10 cellular contexts compared by ENCODE assay signal in genomic region chr2:233060500-233061006, GRCh38. TPM values are rescaled to one million over a fixed set of nuclear protein-coding genes. Genes with fewer than 3 reads are reported as not detected.
A peak's percentile ranks its signal among the peaks of the same experiment; 100 is the strongest.
DNase-seq lines count a peak whose midpoint lies in the region; ATAC-seq and TF ChIP-seq lines count a peak whose summit lies in the region.
"Had no signal": no experiment of that assay in that cellular context is flagged by ENCODE, and none has a peak within 500 bp of the region (broad histone marks: within the 10 kb centered on the region; RNA-seq: fewer than 3 reads in every experiment).

No MANE protein-coding gene starts in this region.

- no peak for TF ChIP-seq EP300 in transverse colon (IDR thresholded peaks at IDR 0.05; ENCODE audit: low read depth)

- H3K9me3 ChIP-seq in mononuclear cell (ENCODE audit: low read depth, low read length): no peaks in the 10 kb centered on the region
- H3K9me3 ChIP-seq in transverse colon: no peaks in the 10 kb centered on the region

- no peak for TF ChIP-seq CTCF in transverse colon (IDR thresholded peaks at IDR 0.05)

- no peak for DNase-seq in activated T-cell treated with anti-CD3 and anti-CD28 coated beads, Interleukin-2, amount 50 U/mL, for 72 hours
- DNase-seq in activated T-cell treated with anti-CD3 and anti-CD28 coated beads, Interleukin-2, amount 50 U/mL, for 48 hours: no peak
- DNase-seq in transverse colon (no peak), NCI-H524 treated with DMSO at 0.1 percent for 48 hours (lab: John Stamatoyannopoulos, UW) (no peak), NCI-H2196 (lab: John Stamatoyannopoulos, UW; ENCODE audit: unreplicated experiment) (no peak), NCI-H345 treated with DMSO at 0.1 percent for 48 hours (lab: John Stamatoyannopoulos, UW; ENCODE audit: unreplicated experiment) (no peak)
- DNase-seq: amniotic stem cell, SHP77 treated with DMSO at 0.1 percent for 48 hours had no signal

- peak overlapping the region; percentile 94 for H3K27ac Mint-ChIP-seq in activated T-cell treated with anti-CD3 and anti-CD28 coated beads, Interleukin-2, amount 50 U/mL, for 72 hours
- peak overlapping the region; percentile 95 for H3K27ac Mint-ChIP-seq in activated T-helper 17 cell treated with anti-CD3 and anti-CD28 coated beads, Interleukin-2, amount 50 U/mL, for 72 hours

- peaks cover 0 to 6% of the 10 kb centered on the region in 2 donors for H3K36me3 Mint-ChIP-seq in activated T-cell treated with anti-CD3 and anti-CD28 coated beads, Interleukin-2, amount 50 U/mL, for 72 hours (ENCODE audit: insufficient read depth in 2 of 2)
- peaks cover 39% of the 10 kb centered on the region for H3K36me3 Mint-ChIP-seq in activated T-helper 17 cell treated with anti-CD3 and anti-CD28 coated beads, Interleukin-2, amount 50 U/mL, for 72 hours (ENCODE audit: low read depth)

- 76 to 90% methylated on average over 2 to 13 of the region's 13 CpGs for WGBS in transverse colon (ENCODE audit: low coverage in 1 of 2), 2 donors

- H3K27ac ChIP-seq in transverse colon: peak overlapping the region; percentile 71 to 85 (median 82)

- no peaks in the 10 kb centered on the region for H3K9me3 Mint-ChIP-seq in activated T-cell treated with anti-CD3 and anti-CD28 coated beads, Interleukin-2, amount 50 U/mL, for 72 hours
- H3K9me3 Mint-ChIP-seq in activated T-helper 17 cell treated with anti-CD3 and anti-CD28 coated beads, Interleukin-2, amount 50 U/mL, for 72 hours: no peaks in the 10 kb centered on the region

- peak overlapping the region; percentile 83 to 97 for H3K4me3 Mint-ChIP-seq in activated T-cell treated with anti-CD3 and anti-CD28 coated beads, Interleukin-2, amount 50 U/mL, for 72 hours
- peak overlapping the region; percentile 97 for H3K4me3 Mint-ChIP-seq in activated T-helper 17 cell treated with anti-CD3 and anti-CD28 coated beads, Interleukin-2, amount 50 U/mL, for 72 hours

- intact Hi-C loops in transverse colon (cut with DNase I; ENCODE audit: low total_unique reads): no loop called here

- H3K36me3 ChIP-seq in transverse colon: no peaks in the 10 kb centered on the region

- peak; percentile 9 to 17 for ATAC-seq in activated T-cell treated with anti-CD3 and anti-CD28 coated beads, Interleukin-2, amount 50 U/mL, for 72 hours (replicated peaks in 1 of 2)
- ATAC-seq in activated T-helper 17 cell treated with anti-CD3 and anti-CD28 coated beads, Interleukin-2, amount 50 U/mL, for 72 hours (replicated peaks): peak; percentile 14

- H3K4me3 ChIP-seq in mononuclear cell (ENCODE audit: low read length) (peak overlapping the region; percentile 97), transverse colon (peak overlapping the region; percentile 18 to 56 (median 33))

- peaks cover 50% of the 10 kb centered on the region for H3K4me1 Mint-ChIP-seq in activated T-cell treated with anti-CD3 and anti-CD28 coated beads, Interleukin-2, amount 50 U/mL, for 72 hours (ENCODE audit: low read depth)
- peaks cover 11% of the 10 kb centered on the region for H3K4me1 Mint-ChIP-seq in activated T-helper 17 cell treated with anti-CD3 and anti-CD28 coated beads, Interleukin-2, amount 50 U/mL, for 72 hours

- H3K4me1 ChIP-seq in mononuclear cell (ENCODE audit: insufficient read depth, low read length) (peaks cover 52% of the 10 kb centered on the region), transverse colon (peaks cover 0 to 37% (median 9%) of the 10 kb centered on the region in 4 donors)

- in situ Hi-C loops in transverse colon (cut with MboI; ENCODE audit: low pct_ligation_motif_present in 1 of 4, low pct_unique_long_range_greater_than_20kb in 1 of 4, low sequenced_read_pairs in 3 of 4): no loop called here

- no peaks in the 10 kb centered on the region for H3K27me3 ChIP-seq in mononuclear cell (ENCODE audit: insufficient read depth, low read length)
- no peaks in the 10 kb centered on the region for H3K27me3 ChIP-seq in transverse colon

- TF ChIP-seq POLR2A in transverse colon (IDR thresholded peaks at IDR 0.05): no peak

- H3K27me3 Mint-ChIP-seq in activated T-cell treated with anti-CD3 and anti-CD28 coated beads, Interleukin-2, amount 50 U/mL, for 72 hours (ENCODE audit: low read depth): no peaks in the 10 kb centered on the region
- H3K27me3 Mint-ChIP-seq in activated T-helper 17 cell treated with anti-CD3 and anti-CD28 coated beads, Interleukin-2, amount 50 U/mL, for 72 hours: no peaks in the 10 kb centered on the region

RNA-seq across cellular contexts. Expression of gene INPP5D, which starts 0.4 kb away (rescaled TPM):
- 10 to 100 TPM; 64.8 to 69.3 TPM for total RNA-seq in activated T-cell treated with anti-CD3 and anti-CD28 coated beads, Interleukin-2, amount 50 U/mL, for 72 hours
- total RNA-seq in activated T-helper 17 cell treated with anti-CD3 and anti-CD28 coated beads, Interleukin-2, amount 50 U/mL, for 72 hours: 10 to 100 TPM; 81.6 to 89.8 TPM
- total RNA-seq in mononuclear cell (122 TPM), transverse colon (10 to 100 TPM in 3 of 4 donors, 1 to 10 TPM in 1; 7.8 to 40.4 (median 26.1) TPM)

RNA-seq across cellular contexts. Expression of gene NEU2, which starts 28.1 kb away (rescaled TPM):
- not detected for total RNA-seq in activated T-cell treated with anti-CD3 and anti-CD28 coated beads, Interleukin-2, amount 50 U/mL, for 72 hours
- total RNA-seq in activated T-helper 17 cell treated with anti-CD3 and anti-CD28 coated beads, Interleukin-2, amount 50 U/mL, for 72 hours: not detected
- total RNA-seq in mononuclear cell (not detected), transverse colon (under 1 TPM in 1 of 4 donors, not detected in 3; 0.41 TPM)

RNA-seq across cellular contexts. Expression of gene NGEF, which starts 47.5 kb away (rescaled TPM):
- total RNA-seq in activated T-cell treated with anti-CD3 and anti-CD28 coated beads, Interleukin-2, amount 50 U/mL, for 72 hours: 1 to 10 TPM in 1 of 2 donors, under 1 TPM in 1; 0.55 to 2.3 TPM
- total RNA-seq in activated T-helper 17 cell treated with anti-CD3 and anti-CD28 coated beads, Interleukin-2, amount 50 U/mL, for 72 hours: 1 to 10 TPM in 1 of 2 donors, not detected in 1; 1.0 TPM
- 0.21 TPM for total RNA-seq in mononuclear cell
- 100 to 1,000 TPM in 1 of 4 donors, 10 to 100 TPM in 3; 46.1 to 105 (median 68.8) TPM for total RNA-seq in transverse colon

Comparison
In these comparisons a context has a peak if more than half of its experiments do, and no peak if none do; other contexts are left out.
1. RNA of gene NGEF, which starts 47.5 kb away (total RNA-seq): 46.1 to 105 TPM in transverse colon; 0.55 to 2.3 TPM in activated T-cell treated with anti-CD3 and anti-CD28 coated beads, Interleukin-2, amount 50 U/mL, for 72 hours, 1.0 TPM in activated T-helper 17 cell treated with anti-CD3 and anti-CD28 coated beads, Interleukin-2, amount 50 U/mL, for 72 hours and 0.21 TPM in mononuclear cell (single experiment); every median in the first group is over 10 times any median in the second.